ENCODE assay signal across 7 cellular contexts in genomic region chr9:127698985-127699670, GRCh38. TPM values are rescaled to one million over a fixed set of nuclear protein-coding genes. Genes with fewer than 3 reads are reported as not detected.
A peak's percentile ranks its signal among the peaks of the same experiment; 100 is the strongest.
DNase-seq lines count a peak whose midpoint lies in the region; ATAC-seq and TF ChIP-seq lines count a peak whose summit lies in the region.

No MANE protein-coding gene starts in this region.

- in situ Hi-C loops in GM18951 (cut with MboI; ENCODE audit: low sequenced_read_pairs, unreplicated experiment): no loop called here

- peak overlapping the region; percentile 45 for H3K4me2 ChIP-seq in SU-DHL-6 (ENCODE audit: low read depth, low read length, poor library complexity, severe bottlenecking)

- H4K20me1 ChIP-seq in SU-DHL-6 (ENCODE audit: low read depth, low read length): no peaks in the 10 kb centered on the region

- TF ChIP-seq POLR2A in GM18951 (IDR thresholded peaks at IDR 0.05; ENCODE audit: extremely low read depth, insufficient read depth, insufficient read length): peak; percentile 33
- peak in 1 of 2 donors; percentile 67 for TF ChIP-seq POLR2A in adrenal gland (IDR thresholded peaks at IDR 0.05)
- TF ChIP-seq POLR2A in ovary (IDR thresholded peaks at IDR 0.05): peak; percentile 45

- no peaks in the 10 kb centered on the region for H3F3A ChIP-seq in SU-DHL-6 (ENCODE audit: insufficient read depth)

- no peak overlapping the region for H3K27ac ChIP-seq in SU-DHL-6 (ENCODE audit: low read depth, low read length)
- H3K27ac ChIP-seq in adrenal gland: peak overlapping the region; percentile 69 to 94 (median 87)
- H3K27ac ChIP-seq in ovary: peak overlapping the region; percentile 26 to 67
- peak overlapping the region; percentile 79 for H3K27ac ChIP-seq in temporal lobe (ENCODE audit: low read depth, low read length)

- DNase-seq in adrenal gland (peak; percentile 97 to 99 (median 99)), cardiac septum (ENCODE audit: low spot score) (peak; percentile 98), ovary (peak; percentile 95 to 98 (median 97))

- no peaks in the 10 kb centered on the region for H3K27me3 ChIP-seq in SU-DHL-6 (ENCODE audit: low read length)
- H3K27me3 ChIP-seq in adrenal gland: no peaks in the 10 kb centered on the region
- no peaks in the 10 kb centered on the region for H3K27me3 ChIP-seq in ovary

- H3K4me3 ChIP-seq in SU-DHL-6 (ENCODE audit: insufficient read depth, low read length, poor library complexity, severe bottlenecking) (no peak overlapping the region), adrenal gland (peak overlapping the region in 1 of 4 donors; percentile 31), ovary (peak overlapping the region; percentile 32)

- H3K9me2 ChIP-seq in SU-DHL-6 (replicated peaks; ENCODE audit: insufficient read depth, low read length): no peaks in the 10 kb centered on the region

- no peak for TF ChIP-seq EP300 in ovary (IDR thresholded peaks at IDR 0.05)

- H3K79me2 ChIP-seq in SU-DHL-6 (ENCODE audit: insufficient read depth, low read length): no peaks in the 10 kb centered on the region

- H3K9me3 ChIP-seq in SU-DHL-6 (ENCODE audit: insufficient read depth, low read length) (no peaks in the 10 kb centered on the region), adrenal gland (replicated peaks in 1 of 3) (no peaks in the 10 kb centered on the region), ovary (no peaks in the 10 kb centered on the region)

- intact Hi-C loops in adrenal gland (cut with DNase I) (no loop called here), cardiac septum (cut with DNase I) (loop anchor here (5.0 kb wide), 1 partner anchor 87 kb away; the partner anchor contains the start of gene STXBP1), ovary (cut with DNase I) (no loop called here)

- ATAC-seq in HG03280 (IDR thresholded peaks at IDR 0.05; ENCODE audit: unreplicated experiment): peak; percentile 96

- H3K4me1 ChIP-seq in adrenal gland (replicated peaks in 1 of 2): peaks cover 0 to 13% of the 10 kb centered on the region in 2 donors
- peaks cover 4% of the 10 kb centered on the region for H3K4me1 ChIP-seq in ovary (ENCODE audit: insufficient read depth)

- peak overlapping the region; percentile 58 for H2AFZ ChIP-seq in SU-DHL-6 (ENCODE audit: low read depth, low read length, severe bottlenecking)

- TF ChIP-seq CTCF in SU-DHL-6 (IDR thresholded peaks at IDR 0.05; ENCODE audit: insufficient read depth, low read length, poor library complexity, severe bottlenecking) (no peak), adrenal gland (IDR thresholded peaks at IDR 0.05) (peak in 5 of 6 experiments; percentile 22 to 64 (median 46)), ovary (IDR thresholded peaks at IDR 0.05) (peak in 2 of 3 donors; percentile 21 to 23)

- 10 to 23% (median 12%) methylated on average over 18 to 41 of the region's 41 CpGs for WGBS in adrenal gland, 4 donors
- 10 to 14% (median 13%) methylated on average over 41 of the region's 41 CpGs for WGBS in ovary, 3 donors

- H3K36me3 ChIP-seq in SU-DHL-6 (ENCODE audit: low read length): no peaks in the 10 kb centered on the region
- no peaks in the 10 kb centered on the region for H3K36me3 ChIP-seq in adrenal gland (replicated peaks in 1 of 2)
- H3K36me3 ChIP-seq in ovary: no peaks in the 10 kb centered on the region

- peak overlapping the region; percentile 22; the same call in 1 of the 2 replicates for H3K9ac ChIP-seq in SU-DHL-6 (ENCODE audit: low read length)

RNA-seq across cellular contexts. Expression of gene CFAP157, which starts 7.7 kb away (rescaled TPM):
- total RNA-seq in adrenal gland (under 1 TPM in 4 of 8 donors, not detected in 4; 0.11 to 0.29 (median 0.17) TPM), cardiac septum (not detected), ovary (10 to 100 TPM in 1 of 7 donors, 1 to 10 TPM in 4, under 1 TPM in 2; 0.63 to 99.0 (median 4.2) TPM), temporal lobe (under 0.01 TPM)
- polyA plus RNA-seq in adrenal gland (under 1 TPM in 2 of 3 donors, not detected in 1; 0.67 to 0.88 TPM), ovary (under 1 TPM; 0.22 to 0.53 TPM)

RNA-seq across cellular contexts. Expression of gene PTRH1, which starts 16.3 kb away (rescaled TPM):
- 10 to 100 TPM; 20.8 to 34.8 (median 24.3) TPM for total RNA-seq in adrenal gland
- 10 to 100 TPM in 2 of 3 donors, 1 to 10 TPM in 1; 3.4 to 32.8 (median 19.5) TPM for polyA plus RNA-seq in adrenal gland
- total RNA-seq in cardiac septum: 13.4 TPM
- 10 to 100 TPM in 5 of 7 donors, 1 to 10 TPM in 2; 5.7 to 27.7 (median 11.1) TPM for total RNA-seq in ovary
- 10 to 100 TPM in 1 of 2 donors, 1 to 10 TPM in 1; 1.0 to 12.9 TPM for polyA plus RNA-seq in ovary
- total RNA-seq in temporal lobe: 5.2 TPM

RNA-seq across cellular contexts. Expression of gene TTC16, which starts 16.8 kb away (rescaled TPM):
- total RNA-seq in adrenal gland (1 to 10 TPM in 1 of 8 donors, under 1 TPM in 5, not detected in 2; under 0.01 to 1.0 (median 0.20) TPM), cardiac septum (0.16 TPM), ovary (1 to 10 TPM in 1 of 7 donors, under 1 TPM in 3, not detected in 3; under 0.01 to 5.9 (median 0.34) TPM), temporal lobe (not detected)
- polyA plus RNA-seq in adrenal gland (under 1 TPM; 0.11 to 0.57 (median 0.48) TPM), ovary (under 1 TPM; 0.06 to 0.08 TPM)

RNA-seq across cellular contexts. Expression of gene TOR2A, which starts 36.0 kb away (rescaled TPM):
- total RNA-seq in adrenal gland: 10 to 100 TPM; 10.8 to 30.6 (median 18.5) TPM
- polyA plus RNA-seq in adrenal gland: 10 to 100 TPM in 2 of 3 donors, 1 to 10 TPM in 1; 4.3 to 16.9 (median 14.6) TPM
- total RNA-seq in cardiac septum: 4.4 TPM
- total RNA-seq in ovary: 10 to 100 TPM in 3 of 7 donors, 1 to 10 TPM in 4; 8.8 to 12.2 (median 9.9) TPM
- 10 to 100 TPM in 1 of 2 donors, 1 to 10 TPM in 1; 2.8 to 12.6 TPM for polyA plus RNA-seq in ovary
- 6.4 TPM for total RNA-seq in temporal lobe
